16 cellular contexts compared by ENCODE assay signal in genomic region chr17:83170571-83171260, GRCh38.
DNase-seq lines count a peak whose midpoint lies in the region; ATAC-seq and TF ChIP-seq lines count a peak whose summit lies in the region.
"Had no signal": no experiment of that assay in that cellular context is flagged by ENCODE, and none has a peak within 500 bp of the region (broad histone marks: within the 10 kb centered on the region; RNA-seq: fewer than 3 reads in every experiment).

No MANE protein-coding gene starts in this region.

- H3K36me3 Mint-ChIP-seq in activated CD8-positive, alpha-beta T cell treated with anti-CD3 and anti-CD28 coated beads, Interleukin-2, amount 10 ng/mL, durations not matched to agents 7 days and 5 days (ENCODE audit: low read depth), result peaks cover 2% of the 10 kb centered on the region
- H3K36me3 Mint-ChIP-seq in activated CD8-positive, alpha-beta T cell treated with anti-CD3 and anti-CD28 coated beads for 36 hours (ENCODE audit: low read depth), result no peaks in the 10 kb centered on the region
- no peaks in the 10 kb centered on the region for H3K36me3 Mint-ChIP-seq in activated CD4-positive, alpha-beta T cell treated with anti-CD3 and anti-CD28 coated beads for 36 hours (ENCODE audit: low read depth)

- intact Hi-C loops in activated CD8-positive, alpha-beta T cell treated with anti-CD3 and anti-CD28 coated beads for 36 hours (cut with micrococcal nuclease), result no loop called here
- intact Hi-C loops in activated CD4-positive, alpha-beta T cell treated with anti-CD3 and anti-CD28 coated beads for 36 hours (cut with DNase I, micrococcal nuclease), result no loop called here

- H3K9me3 ChIP-seq in Peyer's patch (no peaks in the 10 kb centered on the region), hepatocyte (ENCODE audit: low read depth) (no peaks in the 10 kb centered on the region)
- H3K9me3 ChIP-seq: BLaER1 had no signal

- 59% methylated on average over 9 of the region's 9 CpGs for WGBS in hepatocyte (ENCODE audit: low lambda C conversion rate, missing lambda C conversion rate)

- H3K4me3 Mint-ChIP-seq in activated CD8-positive, alpha-beta T cell treated with anti-CD3 and anti-CD28 coated beads, Interleukin-2, amount 10 ng/mL, durations not matched to agents 7 days and 5 days, result no peak overlapping the region
- no peak overlapping the region for H3K4me3 Mint-ChIP-seq in activated CD8-positive, alpha-beta T cell treated with anti-CD3 and anti-CD28 coated beads for 36 hours
- no peak overlapping the region for H3K4me3 Mint-ChIP-seq in activated CD4-positive, alpha-beta T cell treated with anti-CD3 and anti-CD28 coated beads for 36 hours

- H3K36me3 ChIP-seq in Peyer's patch (no peaks in the 10 kb centered on the region), hepatocyte (replicated peaks; ENCODE audit: insufficient read depth, low read depth) (no peaks in the 10 kb centered on the region)
- H3K36me3 ChIP-seq: BLaER1 had no signal

- DNase-seq in activated CD8-positive, alpha-beta T cell treated with anti-CD3 and anti-CD28 coated beads, Interleukin-2, amount 10 ng/mL, durations not matched to agents 7 days and 5 days, result peak; percentile 8
- DNase-seq in activated CD8-positive, alpha-beta T cell treated with anti-CD3 and anti-CD28 coated beads for 36 hours, result no peak
- DNase-seq in Peyer's patch, result peak in 2 of 3 donors; percentile 0 to 25
- peak; percentile 1 for DNase-seq in hepatocyte (ENCODE audit: low spot score)
- DNase-seq in retina, result peak; percentile 18
- DNase-seq in amniotic stem cell (lab: John Stamatoyannopoulos, UW), result no peak
- no peak for DNase-seq in NCI-H1694 (lab: John Stamatoyannopoulos, UW)
- no peak for DNase-seq in activated CD4-positive, alpha-beta T cell treated with anti-CD3 and anti-CD28 coated beads for 36 hours
- DNase-seq: 8988T, GF-D8, KBM-7, NCI-H1436 treated with DMSO at 0.1 percent for 48 hours, NCI-H69, PC-9 had no signal

- H4K20me1 ChIP-seq in hepatocyte (ENCODE audit: insufficient read depth, poor library complexity, severe bottlenecking), result no peaks in the 10 kb centered on the region
- H4K20me1 ChIP-seq: BLaER1 had no signal

- CTCF ChIA-PET in activated CD8-positive, alpha-beta T cell treated with anti-CD3 and anti-CD28 coated beads, Interleukin-2, amount 10 ng/mL, durations not matched to agents 7 days and 5 days (lab: Charles Lee), result no interaction called here
- CTCF ChIA-PET in activated CD8-positive, alpha-beta T cell treated with anti-CD3 and anti-CD28 coated beads for 36 hours (lab: Charles Lee), result no interaction called here
- CTCF ChIA-PET in activated CD4-positive, alpha-beta T cell treated with anti-CD3 and anti-CD28 coated beads for 36 hours (lab: Charles Lee), result interaction anchor here (0.9 kb wide), 1 partner anchor 10 kb away, joined by 4 read pairs; no protein-coding TSS in a partner anchor

- H3K27me3 Mint-ChIP-seq in activated CD8-positive, alpha-beta T cell treated with anti-CD3 and anti-CD28 coated beads, Interleukin-2, amount 10 ng/mL, durations not matched to agents 7 days and 5 days (ENCODE audit: low read depth), result peaks cover 26% of the 10 kb centered on the region
- peaks cover 17% of the 10 kb centered on the region for H3K27me3 Mint-ChIP-seq in activated CD8-positive, alpha-beta T cell treated with anti-CD3 and anti-CD28 coated beads for 36 hours
- peaks cover 12% of the 10 kb centered on the region for H3K27me3 Mint-ChIP-seq in activated CD4-positive, alpha-beta T cell treated with anti-CD3 and anti-CD28 coated beads for 36 hours

- no peak for ATAC-seq in activated CD8-positive, alpha-beta T cell treated with anti-CD3 and anti-CD28 coated beads, Interleukin-2, amount 10 ng/mL, durations not matched to agents 7 days and 5 days
- no peak for ATAC-seq in activated CD8-positive, alpha-beta T cell treated with anti-CD3 and anti-CD28 coated beads for 36 hours
- ATAC-seq in activated CD4-positive, alpha-beta T cell treated with anti-CD3 and anti-CD28 coated beads for 36 hours, result no peak

- H3K9me3 Mint-ChIP-seq in activated CD8-positive, alpha-beta T cell treated with anti-CD3 and anti-CD28 coated beads, Interleukin-2, amount 10 ng/mL, durations not matched to agents 7 days and 5 days (ENCODE audit: insufficient read depth), result no peaks in the 10 kb centered on the region
- H3K9me3 Mint-ChIP-seq in activated CD8-positive, alpha-beta T cell treated with anti-CD3 and anti-CD28 coated beads for 36 hours, result peaks cover 6% of the 10 kb centered on the region
- peaks cover 6% of the 10 kb centered on the region for H3K9me3 Mint-ChIP-seq in activated CD4-positive, alpha-beta T cell treated with anti-CD3 and anti-CD28 coated beads for 36 hours (ENCODE audit: low read depth)

- H3K79me2 ChIP-seq in hepatocyte, result no peaks in the 10 kb centered on the region

- H3K4me1 Mint-ChIP-seq in activated CD8-positive, alpha-beta T cell treated with anti-CD3 and anti-CD28 coated beads, Interleukin-2, amount 10 ng/mL, durations not matched to agents 7 days and 5 days (ENCODE audit: low read depth), result no peaks in the 10 kb centered on the region
- no peaks in the 10 kb centered on the region for H3K4me1 Mint-ChIP-seq in activated CD8-positive, alpha-beta T cell treated with anti-CD3 and anti-CD28 coated beads for 36 hours (ENCODE audit: low read depth)
- H3K4me1 Mint-ChIP-seq in activated CD4-positive, alpha-beta T cell treated with anti-CD3 and anti-CD28 coated beads for 36 hours, result no peaks in the 10 kb centered on the region

- no peak overlapping the region for H3K27ac Mint-ChIP-seq in activated CD8-positive, alpha-beta T cell treated with anti-CD3 and anti-CD28 coated beads, Interleukin-2, amount 10 ng/mL, durations not matched to agents 7 days and 5 days
- H3K27ac Mint-ChIP-seq in activated CD8-positive, alpha-beta T cell treated with anti-CD3 and anti-CD28 coated beads for 36 hours, result no peak overlapping the region
- H3K27ac Mint-ChIP-seq in activated CD4-positive, alpha-beta T cell treated with anti-CD3 and anti-CD28 coated beads for 36 hours, result no peak overlapping the region

- H3K9me2 ChIP-seq in hepatocyte (replicated peaks; ENCODE audit: insufficient read depth), result no peaks in the 10 kb centered on the region

- no peak for TF ChIP-seq CTCF in activated CD8-positive, alpha-beta T cell treated with anti-CD3 and anti-CD28 coated beads for 36 hours (IDR thresholded peaks at IDR 0.05)
- TF ChIP-seq CTCF in Peyer's patch (IDR thresholded peaks at IDR 0.05), result no peak
- TF ChIP-seq CTCF in hepatocyte (IDR thresholded peaks at IDR 0.05; ENCODE audit: poor library complexity), result no peak

- H3K4me3 ChIP-seq in Peyer's patch (no peak overlapping the region), hepatocyte (no peak overlapping the region)
- H3K4me3 ChIP-seq: BLaER1, PC-9 had no signal

- POLR2A ChIA-PET in activated CD8-positive, alpha-beta T cell treated with anti-CD3 and anti-CD28 coated beads, Interleukin-2, amount 10 ng/mL, durations not matched to agents 7 days and 5 days (lab: Charles Lee), result no interaction called here
- POLR2A ChIA-PET in activated CD8-positive, alpha-beta T cell treated with anti-CD3 and anti-CD28 coated beads for 36 hours (lab: Charles Lee), result no interaction called here
- POLR2A ChIA-PET in activated CD4-positive, alpha-beta T cell treated with anti-CD3 and anti-CD28 coated beads for 36 hours (lab: Charles Lee), result no interaction called here

- no peak overlapping the region for H2AFZ ChIP-seq in hepatocyte
- H2AFZ ChIP-seq: PC-9 had no signal

- H3K4me1 ChIP-seq in Peyer's patch, result peaks cover 0 to 9% (median 0%) of the 10 kb centered on the region in 4 donors
- peaks cover 4% of the 10 kb centered on the region for H3K4me1 ChIP-seq in hepatocyte (ENCODE audit: insufficient read depth)

- H3K27ac ChIP-seq in Peyer's patch, result no peak overlapping the region
- no peak overlapping the region for H3K27ac ChIP-seq in hepatocyte
- H3K27ac ChIP-seq: BLaER1, HL-60, PC-9 had no signal

- H3K27me3 ChIP-seq in Peyer's patch, result no peaks in the 10 kb centered on the region
- no peaks in the 10 kb centered on the region for H3K27me3 ChIP-seq in hepatocyte
- H3K27me3 ChIP-seq: BLaER1 had no signal

- no peak overlapping the region for H3K4me2 ChIP-seq in hepatocyte
- H3K4me2 ChIP-seq: BLaER1, PC-9 had no signal

- no peak for TF ChIP-seq POLR2A in Peyer's patch (IDR thresholded peaks at IDR 0.05)

Comparison
In these comparisons a context has a peak if more than half of its experiments do, and no peak if none do; other contexts are left out.
1. DNase-seq: peak in activated CD8-positive, alpha-beta T cell treated with anti-CD3 and anti-CD28 coated beads, Interleukin-2, amount 10 ng/mL, durations not matched to agents 7 days and 5 days (single experiment), Peyer's patch (2 of 3), hepatocyte (single experiment) and retina (single experiment); none in activated CD8-positive, alpha-beta T cell treated with anti-CD3 and anti-CD28 coated beads for 36 hours (single experiment), amniotic stem cell (single experiment), NCI-H1694 (single experiment) and activated CD4-positive, alpha-beta T cell treated with anti-CD3 and anti-CD28 coated beads for 36 hours (single experiment).